ENCODE assay signal across 30 cellular contexts in genomic region chr19:17491287-17491686, GRCh38. TPM values are rescaled to one million over a fixed set of nuclear protein-coding genes. Genes with fewer than 3 reads are reported as not detected.
A peak's percentile ranks its signal among the peaks of the same experiment; 100 is the strongest.
DNase-seq lines count a peak whose midpoint lies in the region; ATAC-seq and TF ChIP-seq lines count a peak whose summit lies in the region.
"Had no signal": no experiment of that assay in that cellular context is flagged by ENCODE, and none has a peak within 500 bp of the region (broad histone marks: within the 10 kb centered on the region; RNA-seq: fewer than 3 reads in every experiment).

No MANE protein-coding gene starts in this region.

- H3K36me3 Mint-ChIP-seq in natural killer cell (no peaks in the 10 kb centered on the region), T-cell (no peaks in the 10 kb centered on the region)
- no peaks in the 10 kb centered on the region for H3K36me3 Mint-ChIP-seq in natural killer cell treated with Interleukin-12 subunit alpha and Interleukin-12 subunit beta and Interleukin-15 and Interleukin-18, amount 100 ng/mL, for 72 hours
- H3K36me3 Mint-ChIP-seq: type B pancreatic cell had no signal

- no peaks in the 10 kb centered on the region for H3K4me1 ChIP-seq in breast epithelium

- peak overlapping the region; percentile 92 to 94 for H3K27ac Mint-ChIP-seq in natural killer cell
- peak overlapping the region in 1 of 2 donors; percentile 22 for H3K27ac Mint-ChIP-seq in natural killer cell treated with Interleukin-12 subunit alpha and Interleukin-12 subunit beta and Interleukin-15 and Interleukin-18, amount 100 ng/mL, for 72 hours
- peak overlapping the region; percentile 49 to 79 for H3K27ac Mint-ChIP-seq in T-cell
- H3K27ac Mint-ChIP-seq: activated CD4-positive, alpha-beta T cell treated with anti-CD3 and anti-CD28 coated beads for 36 hours; type B pancreatic cell had no signal

- H3K9me3 Mint-ChIP-seq in natural killer cell (no peaks in the 10 kb centered on the region), T-cell (no peaks in the 10 kb centered on the region)
- no peaks in the 10 kb centered on the region for H3K9me3 Mint-ChIP-seq in natural killer cell treated with Interleukin-12 subunit alpha and Interleukin-12 subunit beta and Interleukin-15 and Interleukin-18, amount 100 ng/mL, for 72 hours
- H3K9me3 Mint-ChIP-seq: type B pancreatic cell had no signal

- POLR2A ChIA-PET in T-cell (lab: Charles Lee) = no interaction called here

- H3K9me3 ChIP-seq in breast epithelium (no peaks in the 10 kb centered on the region), WERI-Rb-1 (ENCODE audit: severe bottlenecking) (no peaks in the 10 kb centered on the region)
- H3K9me3 ChIP-seq: adrenal gland, heart right ventricle had no signal

- no peak overlapping the region for H3K4me3 ChIP-seq in breast epithelium
- no peak overlapping the region for H3K4me3 ChIP-seq in WERI-Rb-1 (ENCODE audit: low read depth, low read length)
- H3K4me3 ChIP-seq: adrenal gland, heart right ventricle had no signal

- ATAC-seq in natural killer cell (no peak), T-cell (replicated peaks in 1 of 4) (no peak)
- ATAC-seq in natural killer cell treated with Interleukin-12 subunit alpha and Interleukin-12 subunit beta and Interleukin-15 and Interleukin-18, amount 100 ng/mL, for 72 hours = no peak
- ATAC-seq: activated CD4-positive, alpha-beta T cell treated with anti-CD3 and anti-CD28 coated beads for 36 hours; foreskin keratinocyte; HCT116; heart right ventricle had no signal

- intact Hi-C loops in natural killer cell (cut with micrococcal nuclease) = loop anchor here (10.0 kb wide), 1 partner anchor 364 kb away; the partner anchor contains the start of gene RPL18A
- intact Hi-C loops in breast epithelium (cut with DNase I; ENCODE audit: low total_unique reads) = no loop called here

- no peaks in the 10 kb centered on the region for H3K27me3 Mint-ChIP-seq in natural killer cell (ENCODE audit: low read depth in 2 of 2)
- H3K27me3 Mint-ChIP-seq in natural killer cell treated with Interleukin-12 subunit alpha and Interleukin-12 subunit beta and Interleukin-15 and Interleukin-18, amount 100 ng/mL, for 72 hours = no peaks in the 10 kb centered on the region
- H3K27me3 Mint-ChIP-seq in T-cell = no peaks in the 10 kb centered on the region
- H3K27me3 Mint-ChIP-seq: activated CD4-positive, alpha-beta T cell treated with anti-CD3 and anti-CD28 coated beads for 36 hours; brain; type B pancreatic cell had no signal

- CTCF ChIA-PET in T-cell (lab: Charles Lee) = interaction anchor here in 1 of 2 donors (0.7 kb wide), 1 partner anchor 439 kb away, joined by 6 read pairs; no protein-coding TSS in a partner anchor

- H3K27me3 ChIP-seq in layer of hippocampus (ENCODE audit: control insufficient read depth, insufficient read depth, low read length) (no peaks in the 10 kb centered on the region), breast epithelium (no peaks in the 10 kb centered on the region), WERI-Rb-1 (ENCODE audit: insufficient read depth, low read depth, severe bottlenecking) (no peaks in the 10 kb centered on the region)
- H3K27me3 ChIP-seq: adrenal gland, foreskin keratinocyte, heart right ventricle had no signal

- H3K36me3 ChIP-seq in breast epithelium (no peaks in the 10 kb centered on the region), WERI-Rb-1 (no peaks in the 10 kb centered on the region)

- TF ChIP-seq POLR2A in breast epithelium (IDR thresholded peaks at IDR 0.05) = no peak

- H3K4me3 Mint-ChIP-seq in natural killer cell (no peak overlapping the region), T-cell (no peak overlapping the region)
- H3K4me3 Mint-ChIP-seq in natural killer cell treated with Interleukin-12 subunit alpha and Interleukin-12 subunit beta and Interleukin-15 and Interleukin-18, amount 100 ng/mL, for 72 hours = no peak overlapping the region
- H3K4me3 Mint-ChIP-seq: activated CD4-positive, alpha-beta T cell treated with anti-CD3 and anti-CD28 coated beads for 36 hours; brain; type B pancreatic cell had no signal

- DNase-seq in natural killer cell (no peak), T-cell (no peak), substantia nigra (lab: John Stamatoyannopoulos, UW) (peak in 4 of 49 donors; percentile 10 to 27 (median 16)), breast epithelium (ENCODE audit: low spot score in 2 of 2) (no peak), WERI-Rb-1 (no peak)
- DNase-seq in natural killer cell treated with Interleukin-12 subunit alpha and Interleukin-12 subunit beta and Interleukin-15 and Interleukin-18, amount 100 ng/mL, for 72 hours (ENCODE audit: low spot score) = no peak
- no peak for DNase-seq in activated CD4-positive, alpha-beta T cell treated with anti-CD3 and anti-CD28 coated beads for 4 hours
- DNase-seq: activated CD4-positive, alpha-beta T cell treated with anti-CD3 and anti-CD28 coated beads for 36 hours; activated gamma-delta T cell treated with Interleukin-2 at 50 U/mL for 16 hours; activated T-cell treated with anti-CD3 and anti-CD28 coated beads, Interleukin-2, amount 50 U/mL, for 1 hour; adrenal gland; Calu3; DND-41; foreskin keratinocyte; heart right ventricle; mesenchymal stem cell; NCI-H1417 treated with DMSO at 0.1 percent for 48 hours; NCI-H2081; NCI-H345; NCI-H82 had no signal

- peak overlapping the region; percentile 52 for H3K27ac ChIP-seq in layer of hippocampus (ENCODE audit: low read depth, low read length)
- H3K27ac ChIP-seq in substantia nigra (ENCODE audit: low read depth, low read length, poor library complexity, severe bottlenecking) = peak overlapping the region; percentile 13
- H3K27ac ChIP-seq in breast epithelium = no peak overlapping the region
- no peak overlapping the region for H3K27ac ChIP-seq in WERI-Rb-1
- H3K27ac ChIP-seq: foreskin keratinocyte had no signal

- H3K4me1 Mint-ChIP-seq in natural killer cell (peaks cover 29 to 42% of the 10 kb centered on the region in 2 donors), T-cell (peaks cover 34 to 49% (median 48%) of the 10 kb centered on the region in 3 donors)
- H3K4me1 Mint-ChIP-seq in natural killer cell treated with Interleukin-12 subunit alpha and Interleukin-12 subunit beta and Interleukin-15 and Interleukin-18, amount 100 ng/mL, for 72 hours (ENCODE audit: low read depth in 2 of 2) = peaks cover 23 to 29% of the 10 kb centered on the region in 2 donors

- TF ChIP-seq CTCF in natural killer cell (IDR thresholded peaks at IDR 0.05) = no peak
- no peak for TF ChIP-seq CTCF in breast epithelium (IDR thresholded peaks at IDR 0.05)
- TF ChIP-seq CTCF in WERI-Rb-1 (IDR thresholded peaks at IDR 0.05; ENCODE audit: low read depth, low read length) = no peak

RNA-seq across cellular contexts. Expression of gene PGLS, which starts 20.2 kb away (rescaled TPM):
- total RNA-seq in natural killer cell = 10 to 100 TPM; 52.9 to 58.1 (median 57.8) TPM
- 10 to 100 TPM; 42.8 to 64.6 TPM for total RNA-seq in natural killer cell treated with Interleukin-12 subunit alpha and Interleukin-12 subunit beta and Interleukin-15 and Interleukin-18, amount 100 ng/mL, for 72 hours
- total RNA-seq in T-cell = 100 to 1,000 TPM in 1 of 5 donors, 10 to 100 TPM in 4; 46.2 to 103 (median 77.5) TPM
- 10 to 100 TPM; 62.2 to 89.8 (median 72.4) TPM for total RNA-seq in breast epithelium

RNA-seq across cellular contexts. Expression of gene SLC27A1, which starts 21.0 kb away (rescaled TPM):
- total RNA-seq in natural killer cell (10 to 100 TPM; 12.9 to 26.2 (median 16.3) TPM), T-cell (10 to 100 TPM in 3 of 5 donors, 1 to 10 TPM in 2; 5.9 to 13.3 (median 10.5) TPM), breast epithelium (10 to 100 TPM; 32.4 to 35.4 (median 34.8) TPM)
- 1 to 10 TPM; 2.2 to 6.0 TPM for total RNA-seq in natural killer cell treated with Interleukin-12 subunit alpha and Interleukin-12 subunit beta and Interleukin-15 and Interleukin-18, amount 100 ng/mL, for 72 hours

RNA-seq across cellular contexts. Expression of gene NXNL1, which starts 30.6 kb away (rescaled TPM):
- total RNA-seq in natural killer cell (not detected), T-cell (not detected), breast epithelium (under 1 TPM in 1 of 3 donors, not detected in 2; 0.64 TPM)
- not detected for total RNA-seq in natural killer cell treated with Interleukin-12 subunit alpha and Interleukin-12 subunit beta and Interleukin-15 and Interleukin-18, amount 100 ng/mL, for 72 hours
- total RNA-seq: A673; activated CD4-positive, alpha-beta T cell treated with anti-CD3 and anti-CD28 coated beads for 36 hours; activated CD8-positive, alpha-beta memory T cell treated with anti-CD3 and anti-CD28 coated beads for 36 hours; Calu3; chondrocyte; foreskin keratinocyte; SK-MEL-5; skeletal muscle tissue; T-helper 2 cell treated with Interferon-gamma antibody and Interleukin-4, amounts not matched to agents 100 ng/mL and 5 ng/mL, for 36 hours had no signal

RNA-seq across cellular contexts. Expression of gene TMEM221, which starts 42.8 kb away (rescaled TPM):
- total RNA-seq in natural killer cell (not detected), T-cell (not detected), breast epithelium (under 1 TPM; 0.33 to 0.73 (median 0.64) TPM)
- not detected for total RNA-seq in natural killer cell treated with Interleukin-12 subunit alpha and Interleukin-12 subunit beta and Interleukin-15 and Interleukin-18, amount 100 ng/mL, for 72 hours
- total RNA-seq: A673; activated CD4-positive, alpha-beta T cell treated with anti-CD3 and anti-CD28 coated beads for 36 hours; activated CD8-positive, alpha-beta memory T cell treated with anti-CD3 and anti-CD28 coated beads for 36 hours; T-helper 2 cell treated with Interferon-gamma antibody and Interleukin-4, amounts not matched to agents 100 ng/mL and 5 ng/mL, for 36 hours had no signal

Comparison
In these comparisons a context has a peak if more than half of its experiments do, and no peak if none do; other contexts are left out.
1. H3K27ac ChIP-seq: peak in layer of hippocampus (single experiment) and substantia nigra (single experiment); none in breast epithelium (0 of 2) and WERI-Rb-1 (single experiment).